In genomic region chr18:51569153-51569552, GRCh38 we compare ENCODE assay signal across 14 cellular contexts.
DNase-seq lines count a peak whose midpoint lies in the region; ATAC-seq lines count a peak whose summit lies in the region.
"Had no signal": no experiment of that assay in that cellular context is flagged by ENCODE, and none has a peak within 500 bp of the region (broad histone marks: within the 10 kb centered on the region; RNA-seq: fewer than 3 reads in every experiment).

No MANE protein-coding gene starts in this region.

- H3K9me3 ChIP-seq in HUES48 (ENCODE audit: control insufficient read depth, insufficient read depth, low read length) (no peaks in the 10 kb centered on the region), right cardiac atrium (ENCODE audit: control insufficient read depth, low read length) (no peaks in the 10 kb centered on the region)
- H3K9me3 ChIP-seq: SJSA1 had no signal

- H3K27me3 ChIP-seq in HUES48 (ENCODE audit: control insufficient read depth, insufficient read depth, low read length) (no peaks in the 10 kb centered on the region), right cardiac atrium (ENCODE audit: control insufficient read depth, insufficient read depth) (no peaks in the 10 kb centered on the region)
- H3K27me3 ChIP-seq: SJSA1 had no signal

- H3K27ac ChIP-seq in HUES48 (ENCODE audit: low read depth, low read length) = peak overlapping the region; percentile 17
- H3K27ac ChIP-seq in right cardiac atrium (ENCODE audit: low read length) = peak overlapping the region; percentile 30
- H3K27ac ChIP-seq: SJSA1 had no signal

- intact Hi-C loops in right cardiac atrium (cut with DNase I) = no loop called here

- peak; percentile 37 to 47 for ATAC-seq in right cardiac atrium
- no peak for ATAC-seq in GM18498 (IDR thresholded peaks at IDR 0.05; ENCODE audit: unreplicated experiment)

- WGBS in right cardiac atrium = 49% methylated on average over 2 of the region's 2 CpGs

- H3K4me3 ChIP-seq in HUES48 (ENCODE audit: low read depth, low read length) (no peak overlapping the region), right cardiac atrium (ENCODE audit: low read length) (no peak overlapping the region)
- H3K4me3 ChIP-seq: SJSA1 had no signal

- DNase-seq in COR-L47 (lab: John Stamatoyannopoulos, UW) (peak; percentile 60), NCI-H69 (lab: John Stamatoyannopoulos, UW) (peak; percentile 63), right cardiac atrium (no peak), LoVo (ENCODE audit: low spot score) (no peak), globus pallidus (ENCODE audit: low spot score) (no peak)
- DNase-seq: ACHN; CD4-positive, CD25-positive, alpha-beta regulatory T cell; HCEC 1CT; Karpas-422; NCI-H1436 treated with DMSO at 0.1 percent for 48 hours; NCI-H2227 treated with DMSO at 0.1 percent for 48 hours had no signal

- H3K9ac ChIP-seq in HUES48 (ENCODE audit: low read depth, low read length) = no peak overlapping the region

- H3K4me1 ChIP-seq in HUES48 (ENCODE audit: control insufficient read depth, insufficient read depth, low read length) = peaks cover 5% of the 10 kb centered on the region; the same call in 1 of the 2 replicates
- H3K4me1 ChIP-seq in right cardiac atrium (ENCODE audit: control insufficient read depth, insufficient read depth, low read length) = no peaks in the 10 kb centered on the region
- H3K4me1 ChIP-seq: SJSA1 had no signal

- H3K36me3 ChIP-seq in HUES48 (ENCODE audit: control insufficient read depth, insufficient read depth, low read length) = no peaks in the 10 kb centered on the region
- H3K36me3 ChIP-seq: SJSA1 had no signal

Comparison
In these comparisons a context has a peak if more than half of its experiments do, and no peak if none do; other contexts are left out.
1. DNase-seq: peak in COR-L47 (single experiment) and NCI-H69 (single experiment); none in right cardiac atrium (0 of 3), LoVo (single experiment) and globus pallidus (single experiment).